Comparison of ENCODE assay signal across 11 cellular contexts in genomic region chr3:67848299-67848698, GRCh38.
"Had no signal": no experiment of that assay in that cellular context is flagged by ENCODE, and none has a peak within 500 bp of the region (broad histone marks: within the 10 kb centered on the region; RNA-seq: fewer than 3 reads in every experiment).

No MANE protein-coding gene starts in this region.

- H3K4me2 ChIP-seq: GM23338 had no signal

- H3K4me1 ChIP-seq: HAP-1 had no signal

- H3K4me3 ChIP-seq: GM23248, GM23338, HAP-1 had no signal

- DNase-seq: GM23248, GOT3, H7, H9, HCEC 1CT, HFFc6 had no signal

- H3K36me3 ChIP-seq: HAP-1 had no signal

- H3K27ac ChIP-seq: GM23248 had no signal

- FAIRE-seq: H1, H54 had no signal

- H2AFZ ChIP-seq: GM23248, GM23338 had no signal

- H3K9ac ChIP-seq: GM23248 had no signal

- ATAC-seq: GM23338, HCT116 had no signal

- H3K9me3 ChIP-seq: HAP-1 had no signal
